28 cellular contexts compared by ENCODE assay signal in the genomic region with DNA sequence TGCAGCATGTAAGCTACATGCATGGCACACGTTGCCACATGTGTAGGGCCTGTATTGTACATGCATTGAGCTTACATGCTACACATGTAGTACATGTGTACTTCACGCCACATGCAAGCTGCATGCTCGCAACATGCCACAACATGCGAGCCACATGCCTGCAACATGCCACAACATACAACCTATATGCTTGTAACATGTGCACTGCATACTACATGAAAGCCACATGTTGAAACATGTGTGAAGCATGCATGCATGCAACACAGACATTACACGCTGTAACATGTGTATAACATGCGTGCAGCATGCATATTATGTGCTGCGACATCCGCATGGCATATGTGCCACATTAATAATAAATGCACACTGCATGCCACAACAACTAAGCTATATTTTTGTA.
"Had no signal": no experiment of that assay in that cellular context is flagged by ENCODE, and none has a peak within 500 bp of the region (broad histone marks: within the 10 kb centered on the region; RNA-seq: fewer than 3 reads in every experiment).

No MANE protein-coding gene starts in this region.

- H3K36me3 ChIP-seq: left lung, lower lobe of right lung, neural progenitor cell, ovary, right atrium auricular region, stomach, thyroid gland, transverse colon, upper lobe of right lung had no signal

- H3K4me1 ChIP-seq: left lung, lower lobe of right lung, right atrium auricular region, testis, thyroid gland, transverse colon, upper lobe of right lung had no signal

- H3K4me2 ChIP-seq: neural progenitor cell had no signal

- H3K9me3 ChIP-seq: ovary, right atrium auricular region, testis, thyroid gland, transverse colon, upper lobe of right lung had no signal

- ATAC-seq: left colon; left lung; lower lobe of right lung; natural killer cell; sciatic nerve; stimulated activated naive B cell treated with anti-CD40 and anti-IgM and Interleukin-4, amounts not matched to agents 10 μg/mL and 1 μg/mL and 100 μg/mL, for 72 hours; stimulated activated naive CD8-positive, alpha-beta T cell treated with anti-CD3 and anti-CD28 coated beads, Interleukin-15, Interleukin-2, amounts not matched to agents 100 U/mL and 50 U/mL, for 24 hours; upper lobe of right lung had no signal

- H3K4me3 Mint-ChIP-seq: mesothelial cell of epicardium; naive B cell; natural killer cell; nephron progenitor cell; neural progenitor cell; stimulated activated naive B cell treated with anti-CD40 and anti-IgM and Interleukin-4, amounts not matched to agents 10 μg/mL and 1 μg/mL and 100 μg/mL, for 72 hours had no signal

- H3K4me3 ChIP-seq: left lung, lower lobe of right lung, neural progenitor cell, ovary, right atrium auricular region, skin epidermis, stomach, testis, transverse colon, upper lobe of right lung had no signal

- H3K27ac Mint-ChIP-seq: mesothelial cell of epicardium; naive B cell; natural killer cell; nephron progenitor cell; neural progenitor cell; progenitor cell of endocrine pancreas; stimulated activated naive B cell treated with anti-CD40 and anti-IgM and Interleukin-4, amounts not matched to agents 10 μg/mL and 1 μg/mL and 100 μg/mL, for 72 hours had no signal

- H3K9ac ChIP-seq: neural progenitor cell had no signal

- DNase-seq: hippocampal formation; kidney glomerular epithelial cell; left colon; left lung; lower lobe of right lung; mammary epithelial cell; mesenchymal stem cell; naive B cell; natural killer cell; nephron progenitor cell; ovary; stimulated activated CD4-positive, alpha-beta T cell treated with anti-CD3 and anti-CD28 coated beads, Interleukin-12 subunit alpha, Interleukin-12 subunit beta, amount 100 ng/mL, for 4 hours; stimulated activated CD4-positive, alpha-beta T cell treated with anti-CD3 and anti-CD28 coated beads, Interleukin-15, amount 100 ng/mL, for 24 hours; stimulated activated CD4-positive, alpha-beta T cell treated with anti-CD3 and anti-CD28 coated beads, Interleukin-2, amount 100 ng/mL, for 24 hours; stimulated activated CD4-positive, alpha-beta T cell treated with anti-CD3 and anti-CD28 coated beads, Interleukin-4, amount 100 ng/mL, for 1 hour; stimulated activated naive B cell treated with anti-CD40 and anti-IgM and Interleukin-4, amounts not matched to agents 10 μg/mL and 1 μg/mL and 100 μg/mL, for 72 hours; stimulated activated naive CD8-positive, alpha-beta T cell treated with anti-CD3 and anti-CD28 coated beads, Interleukin-15, Interleukin-2, amounts not matched to agents 100 U/mL and 50 U/mL, for 24 hours; stomach; testis; thyroid gland; transverse colon; upper lobe of right lung had no signal

- H2AFZ ChIP-seq: neural progenitor cell had no signal

- H3K27me3 ChIP-seq: left lung, neural progenitor cell, ovary, right atrium auricular region, stomach, testis, thyroid gland, transverse colon, upper lobe of right lung had no signal

- H3K9me3 Mint-ChIP-seq: mesothelial cell of epicardium, nephron progenitor cell had no signal

- H3K27me3 Mint-ChIP-seq: naive B cell, progenitor cell of endocrine pancreas had no signal

- H3K27ac ChIP-seq: left lung, lower lobe of right lung, neural progenitor cell, ovary, right atrium auricular region, skin epidermis, stomach, testis, thyroid gland, transverse colon, upper lobe of right lung had no signal

- H3K4me1 Mint-ChIP-seq: naive B cell; natural killer cell; stimulated activated naive B cell treated with anti-CD40 and anti-IgM and Interleukin-4, amounts not matched to agents 10 μg/mL and 1 μg/mL and 100 μg/mL, for 72 hours had no signal

- H3K36me3 Mint-ChIP-seq: mesothelial cell of epicardium; naive B cell; natural killer cell; neural progenitor cell; stimulated activated naive B cell treated with anti-CD40 and anti-IgM and Interleukin-4, amounts not matched to agents 10 μg/mL and 1 μg/mL and 100 μg/mL, for 72 hours had no signal
